In genomic region chr3:123660900-123661299, GRCh38 we compare ENCODE assay signal across 8 cellular contexts.
DNase-seq lines count a peak whose midpoint lies in the region; ATAC-seq and TF ChIP-seq lines count a peak whose summit lies in the region.

No MANE protein-coding gene starts in this region.

- ATAC-seq in activated T-helper 17 cell treated with anti-CD3 and anti-CD28 coated beads, Interleukin-2, amount 50 U/mL, for 72 hours (replicated peaks) = no peak
- ATAC-seq in GM18907 (IDR thresholded peaks at IDR 0.05; ENCODE audit: unreplicated experiment) = no peak

- no peaks in the 10 kb centered on the region for H3K27me3 ChIP-seq in skeletal muscle tissue (ENCODE audit: control insufficient read depth in 3 of 3, insufficient read depth in 3 of 3, low read length in 3 of 3)

- peaks cover 0 to 4% (median 0%) of the 10 kb centered on the region in 3 donors for H3K36me3 ChIP-seq in skeletal muscle tissue (ENCODE audit: control insufficient read depth in 3 of 3, insufficient read depth in 3 of 3, low read length in 3 of 3)

- peaks cover 34 to 50% (median 41%) of the 10 kb centered on the region in 3 donors for H3K4me1 ChIP-seq in skeletal muscle tissue (ENCODE audit: control insufficient read depth in 3 of 3, insufficient read depth in 3 of 3, low read length in 3 of 3)

- H3K27ac ChIP-seq in skeletal muscle tissue (ENCODE audit: low read depth, low read length) = peak overlapping the region; percentile 57

- H3K9me3 ChIP-seq in skeletal muscle tissue (ENCODE audit: control insufficient read depth in 3 of 3, low read length in 3 of 3) = no peaks in the 10 kb centered on the region

- no peak overlapping the region for H3K4me3 ChIP-seq in HFF-Myc (replicated peaks; ENCODE audit: low read depth, low read length)
- H3K4me3 ChIP-seq in skeletal muscle tissue (ENCODE audit: low read length in 3 of 3) = peak overlapping the region in 1 of 3 donors; percentile 46

- H3K27me3 Mint-ChIP-seq in brain = no peaks in the 10 kb centered on the region
- H3K27me3 Mint-ChIP-seq in activated T-helper 17 cell treated with anti-CD3 and anti-CD28 coated beads, Interleukin-2, amount 50 U/mL, for 72 hours = peaks cover 23% of the 10 kb centered on the region

- DNase-seq in HFF-Myc (ENCODE audit: extremely low read depth, low read depth) = peak; percentile 73
- peak; percentile 46 for DNase-seq in iPS-NIHi11 (ENCODE audit: low spot score)
- DNase-seq in DMS53 (lab: John Stamatoyannopoulos, UW) = no peak
- DNase-seq in NCI-H82 treated with DMSO at 0.1 percent for 48 hours (lab: John Stamatoyannopoulos, UW; ENCODE audit: unreplicated experiment) = no peak

- TF ChIP-seq CTCF in HFF-Myc (IDR thresholded peaks at IDR 0.05; ENCODE audit: low read depth, low read length, missing control alignments) (no peak), brain (conservative IDR thresholded peaks at IDR 0.05) (no peak)

- H3K27ac Mint-ChIP-seq in brain = peak overlapping the region; percentile 80 to 96 (median 90)
- no peak overlapping the region for H3K27ac Mint-ChIP-seq in activated T-helper 17 cell treated with anti-CD3 and anti-CD28 coated beads, Interleukin-2, amount 50 U/mL, for 72 hours

- peaks cover 36% of the 10 kb centered on the region for H3K4me1 Mint-ChIP-seq in brain
- H3K4me1 Mint-ChIP-seq in activated T-helper 17 cell treated with anti-CD3 and anti-CD28 coated beads, Interleukin-2, amount 50 U/mL, for 72 hours = no peaks in the 10 kb centered on the region

- peak overlapping the region in 3 of 5 experiments; percentile 20 to 60 (median 29) for H3K4me3 Mint-ChIP-seq in brain
- no peak overlapping the region for H3K4me3 Mint-ChIP-seq in activated T-helper 17 cell treated with anti-CD3 and anti-CD28 coated beads, Interleukin-2, amount 50 U/mL, for 72 hours

- H3K9me3 Mint-ChIP-seq in brain = peaks cover 0 to 3% (median 0%) of the 10 kb centered on the region in 5 experiments
- peaks cover 7% of the 10 kb centered on the region for H3K9me3 Mint-ChIP-seq in activated T-helper 17 cell treated with anti-CD3 and anti-CD28 coated beads, Interleukin-2, amount 50 U/mL, for 72 hours

- H3K9ac ChIP-seq in skeletal muscle tissue (ENCODE audit: low read depth in 1 of 3, low read length in 3 of 3) = peak overlapping the region in 2 of 3 donors; percentile 3 to 40

- peaks cover 18% of the 10 kb centered on the region for H3K36me3 Mint-ChIP-seq in brain
- no peaks in the 10 kb centered on the region for H3K36me3 Mint-ChIP-seq in activated T-helper 17 cell treated with anti-CD3 and anti-CD28 coated beads, Interleukin-2, amount 50 U/mL, for 72 hours (ENCODE audit: low read depth)

Comparison
In these comparisons a context has a peak if more than half of its experiments do, and no peak if none do; other contexts are left out.
1. DNase-seq: peak in HFF-Myc (single experiment) and iPS-NIHi11 (single experiment); none in DMS53 (single experiment) and NCI-H82 treated with DMSO at 0.1 percent for 48 hours (single experiment).